ENCODE assay signal across 1 cellular context in the genomic region with DNA sequence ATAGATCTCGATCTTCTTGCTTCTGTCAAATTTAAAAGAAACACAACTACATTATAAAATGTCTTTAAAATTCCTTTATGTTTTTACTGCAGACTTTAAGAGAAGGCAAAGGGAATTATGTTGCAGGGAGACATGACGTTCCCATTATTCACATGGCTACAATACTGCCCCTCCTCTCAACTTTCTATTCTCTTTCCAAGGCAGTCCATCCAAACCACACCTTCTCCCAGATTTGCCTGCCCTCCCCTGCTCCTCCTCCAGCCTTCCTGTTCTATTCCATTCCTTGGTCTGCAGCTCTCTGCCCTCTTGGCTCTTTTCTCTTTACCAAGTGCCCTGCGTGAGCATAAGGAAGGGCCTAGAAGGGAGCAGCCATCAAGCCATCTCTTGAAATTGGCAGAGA.
TF ChIP-seq lines count a peak whose summit lies in the region.

No MANE protein-coding gene starts in this region.

TF ChIP-seq in WTC11, 78 proteins besides CTCF, POLR2A, EP300 and RAD21 (continued from another document):
- TF ChIP-seq ZNF532 (CRISPR knock-in tag; IDR thresholded peaks at IDR 0.05; ENCODE audit: borderline replicate concordance) (no peak), ZNF138 (CRISPR knock-in tag; conservative IDR thresholded peaks at IDR 0.05) (no peak), USF2 (CRISPR knock-in tag; IDR thresholded peaks at IDR 0.05) (no peak), NR1H2 (CRISPR knock-in tag; IDR thresholded peaks at IDR 0.05) (no peak), ZNF121 (CRISPR knock-in tag; IDR thresholded peaks at IDR 0.05) (no peak), FOXJ3 (CRISPR knock-in tag; IDR thresholded peaks at IDR 0.05; ENCODE audit: borderline replicate concordance) (no peak)
- TF ChIP-seq, protein P1, sequence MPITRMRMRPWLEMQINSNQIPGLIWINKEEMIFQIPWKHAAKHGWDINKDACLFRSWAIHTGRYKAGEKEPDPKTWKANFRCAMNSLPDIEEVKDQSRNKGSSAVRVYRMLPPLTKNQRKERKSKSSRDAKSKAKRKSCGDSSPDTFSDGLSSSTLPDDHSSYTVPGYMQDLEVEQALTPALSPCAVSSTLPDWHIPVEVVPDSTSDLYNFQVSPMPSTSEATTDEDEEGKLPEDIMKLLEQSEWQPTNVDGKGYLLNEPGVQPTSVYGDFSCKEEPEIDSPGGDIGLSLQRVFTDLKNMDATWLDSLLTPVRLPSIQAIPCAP (CRISPR knock-in tag; IDR thresholded peaks at IDR 0.05): no peak
